In the genomic region with DNA sequence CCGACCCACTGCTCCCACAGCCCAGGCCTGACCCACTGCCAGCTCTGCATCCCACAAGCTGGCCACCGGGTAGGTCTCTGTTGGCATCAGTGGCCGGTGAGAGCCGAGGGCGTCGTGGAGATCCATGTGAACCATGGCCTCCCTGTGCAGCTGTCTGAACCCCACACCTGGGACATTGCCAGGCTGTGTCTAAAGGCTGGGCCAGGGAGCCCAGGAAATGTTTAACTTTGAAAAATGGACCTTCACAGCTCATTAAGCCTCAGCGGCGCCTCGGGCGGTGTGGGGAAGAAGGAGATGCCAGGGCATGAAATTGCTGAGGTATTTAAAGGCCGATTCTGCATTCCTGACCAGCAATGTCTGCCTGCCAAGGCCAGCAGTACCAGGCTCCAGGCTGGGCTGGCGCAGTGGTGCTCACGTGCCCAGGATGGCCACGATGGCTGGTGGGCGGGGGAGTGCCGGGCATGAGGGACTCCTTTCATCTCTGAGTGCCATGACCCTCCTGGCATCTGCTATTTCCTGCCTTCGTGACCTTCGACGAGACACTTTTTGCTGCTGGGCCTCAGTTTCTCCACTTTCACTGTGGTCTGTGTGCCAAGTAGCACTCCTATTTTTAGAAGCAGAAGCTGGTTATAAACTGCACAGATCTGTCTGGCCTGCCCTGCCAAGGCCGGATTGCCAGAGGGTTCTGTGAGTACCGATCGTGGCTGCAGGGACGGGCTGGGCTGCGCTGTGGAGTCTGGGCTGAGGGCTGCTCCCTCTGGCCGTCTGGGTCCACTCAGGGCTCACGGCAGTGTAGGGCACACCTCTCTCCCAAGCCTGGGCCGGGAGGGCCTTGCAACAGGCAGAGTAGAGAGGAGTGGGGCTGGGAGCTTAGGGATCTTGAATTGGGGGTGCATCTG, we compare ENCODE assay signal across 11 cellular contexts. TPM values are rescaled to one million over a fixed set of nuclear protein-coding genes. Genes with fewer than 3 reads are reported as not detected.
A peak's percentile ranks its signal among the peaks of the same experiment; 100 is the strongest.
DNase-seq lines count a peak whose midpoint lies in the region; ATAC-seq and TF ChIP-seq lines count a peak whose summit lies in the region.
"Had no signal": no experiment of that assay in that cellular context is flagged by ENCODE, and none has a peak within 500 bp of the region (broad histone marks: within the 10 kb centered on the region; RNA-seq: fewer than 3 reads in every experiment).

No MANE protein-coding gene starts in this region.

- no peak overlapping the region for H3K27ac Mint-ChIP-seq in CD14-positive monocyte
- H3K27ac Mint-ChIP-seq: CD4-positive, CD25-positive, alpha-beta regulatory T cell; stimulated activated naive CD8-positive, alpha-beta T cell treated with anti-CD3 and anti-CD28 coated beads, Interleukin-15, amount 100 ng/mL, for 72 hours had no signal

- H3K4me1 Mint-ChIP-seq in CD14-positive monocyte = no peaks in the 10 kb centered on the region
- H3K4me1 Mint-ChIP-seq: CD4-positive, CD25-positive, alpha-beta regulatory T cell; stimulated activated naive CD8-positive, alpha-beta T cell treated with anti-CD3 and anti-CD28 coated beads, Interleukin-15, amount 100 ng/mL, for 72 hours had no signal

- no peak overlapping the region for H3K27ac ChIP-seq in RWPE2 (ENCODE audit: poor library complexity, severe bottlenecking)
- H3K27ac ChIP-seq in gastroesophageal sphincter = peak overlapping the region in 3 of 4 donors; percentile 65 to 80 (median 76)

- no peak for TF ChIP-seq EP300 in gastroesophageal sphincter (IDR thresholded peaks at IDR 0.05)

- ATAC-seq in RWPE2 (ENCODE audit: low read depth) (peak; percentile 60; the same call in 2 of the 3 replicates), gastroesophageal sphincter (peak; percentile 88), HG02798 (IDR thresholded peaks at IDR 0.05; ENCODE audit: poor library complexity, unreplicated experiment) (no peak)
- ATAC-seq: stimulated activated naive CD8-positive, alpha-beta T cell treated with anti-CD3 and anti-CD28 coated beads, Interleukin-15, amount 100 ng/mL, for 72 hours had no signal

- peaks cover 0 to 7% (median 0%) of the 10 kb centered on the region in 7 donors for H3K9me3 Mint-ChIP-seq in CD14-positive monocyte

- H3K27me3 ChIP-seq in RWPE2 (ENCODE audit: insufficient read depth, poor library complexity, severe bottlenecking) = no peaks in the 10 kb centered on the region
- H3K27me3 ChIP-seq in gastroesophageal sphincter = peaks cover 36% of the 10 kb centered on the region

- H3K4me1 ChIP-seq in RWPE2 (ENCODE audit: insufficient read depth, poor library complexity, severe bottlenecking) = no peaks in the 10 kb centered on the region
- peaks cover 0 to 19% (median 0%) of the 10 kb centered on the region in 3 donors for H3K4me1 ChIP-seq in gastroesophageal sphincter

- no peaks in the 10 kb centered on the region for H3K36me3 Mint-ChIP-seq in CD14-positive monocyte
- H3K36me3 Mint-ChIP-seq: CD4-positive, CD25-positive, alpha-beta regulatory T cell had no signal

- TF ChIP-seq CTCF in CD14-positive monocyte (IDR thresholded peaks at IDR 0.05) = no peak
- no peak for TF ChIP-seq CTCF in RWPE2 (IDR thresholded peaks at IDR 0.05; ENCODE audit: poor library complexity, severe bottlenecking)
- no peak for TF ChIP-seq CTCF in gastroesophageal sphincter (IDR thresholded peaks at IDR 0.05)

- no peak overlapping the region for H3K4me3 Mint-ChIP-seq in CD14-positive monocyte
- H3K4me3 Mint-ChIP-seq: CD4-positive, CD25-positive, alpha-beta regulatory T cell; stimulated activated naive CD8-positive, alpha-beta T cell treated with anti-CD3 and anti-CD28 coated beads, Interleukin-15, amount 100 ng/mL, for 72 hours had no signal

- DNase-seq in CD14-positive monocyte (ENCODE audit: low spot score) (peak; percentile 44), RWPE2 (ENCODE audit: low spot score) (peak; percentile 58), nucleus accumbens (lab: John Stamatoyannopoulos, UW) (peak in 31 of 56 donors; percentile 11 to 74 (median 40)), SIG-M5 (lab: John Stamatoyannopoulos, UW) (no peak), NCI-H1694 (lab: John Stamatoyannopoulos, UW) (no peak), EL (no peak)
- DNase-seq: CD4-positive, CD25-positive, alpha-beta regulatory T cell; MV-4-11 had no signal

- no peaks in the 10 kb centered on the region for H3K9me3 ChIP-seq in RWPE2 (ENCODE audit: severe bottlenecking)
- H3K9me3 ChIP-seq in gastroesophageal sphincter = no peaks in the 10 kb centered on the region

- peaks cover 0 to 5% (median 2%) of the 10 kb centered on the region in 3 donors for H3K27me3 Mint-ChIP-seq in CD14-positive monocyte (ENCODE audit: low read depth in 3 of 3)
- H3K27me3 Mint-ChIP-seq: stimulated activated naive CD8-positive, alpha-beta T cell treated with anti-CD3 and anti-CD28 coated beads, Interleukin-15, amount 100 ng/mL, for 72 hours had no signal

- H3K36me3 ChIP-seq in RWPE2 (ENCODE audit: low read depth) (no peaks in the 10 kb centered on the region), gastroesophageal sphincter (no peaks in the 10 kb centered on the region)

- intact Hi-C loops in CD14-positive monocyte (cut with micrococcal nuclease) = no loop called here

- WGBS in gastroesophageal sphincter (ENCODE audit: low coverage in 1 of 2), 2 donors = 28 to 52% methylated on average over 7 of the region's 27 CpGs

- TF ChIP-seq POLR2A in gastroesophageal sphincter (IDR thresholded peaks at IDR 0.05) = no peak

- H3K4me3 ChIP-seq in RWPE2 (ENCODE audit: severe bottlenecking) (no peak overlapping the region), gastroesophageal sphincter (no peak overlapping the region)

RNA-seq across cellular contexts. Expression of a gene that starts 21.8 kb away (rescaled TPM):
- polyA plus RNA-seq in CD14-positive monocyte = not detected
- 1 to 10 TPM in 2 of 4 donors, under 1 TPM in 2; 0.42 to 3.7 (median 1.3) TPM for total RNA-seq in gastroesophageal sphincter
- total RNA-seq: CD4-positive, CD25-positive, alpha-beta regulatory T cell had no signal
- polyA plus RNA-seq: CD4-positive, CD25-positive, alpha-beta regulatory T cell had no signal

Comparison
In these comparisons a context has a peak if more than half of its experiments do, and no peak if none do; other contexts are left out.
1. DNase-seq: peak in CD14-positive monocyte (single experiment), RWPE2 (single experiment) and nucleus accumbens (31 of 56); none in SIG-M5 (single experiment), NCI-H1694 (single experiment) and EL (single experiment).